ENCODE assay signal across 7 cellular contexts in the genomic region with DNA sequence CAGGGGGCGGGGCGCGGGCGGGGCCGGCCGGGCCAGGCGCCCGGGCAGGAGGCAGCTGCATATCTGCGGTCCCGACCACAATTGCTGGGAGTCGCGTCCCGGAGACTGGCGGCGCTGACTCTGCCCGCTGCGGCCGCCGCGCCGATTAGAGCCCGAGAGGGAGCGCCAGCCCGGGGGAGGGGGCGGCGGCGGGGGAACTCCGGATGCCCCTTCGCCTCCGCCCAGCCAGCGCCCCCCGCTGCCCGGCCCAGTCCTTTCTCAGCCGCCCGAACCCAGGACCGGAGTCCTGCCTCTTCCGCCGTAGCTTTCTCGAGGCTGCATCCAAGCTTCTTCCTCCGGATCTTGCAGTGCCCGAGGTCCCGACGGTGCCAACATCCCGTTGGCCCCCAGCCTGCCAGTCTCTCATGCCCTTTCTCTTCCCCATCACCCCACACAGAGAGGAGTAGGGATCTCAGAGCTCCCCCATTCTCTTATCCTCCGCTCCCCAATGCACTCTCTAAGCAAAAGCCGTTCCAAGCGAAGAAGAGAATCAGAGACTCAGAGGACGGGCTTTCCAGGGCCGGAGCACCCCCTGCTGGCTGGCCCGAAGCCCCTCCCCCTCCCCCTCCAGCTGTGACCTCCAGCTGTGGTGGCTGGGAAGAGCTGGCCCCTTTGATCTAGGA. TPM values are rescaled to one million over a fixed set of nuclear protein-coding genes. Genes with fewer than 3 reads are reported as not detected.
DNase-seq lines count a peak whose midpoint lies in the region; ATAC-seq and TF ChIP-seq lines count a peak whose summit lies in the region.

No MANE protein-coding gene starts in this region.

- TF ChIP-seq POLR2A in Peyer's patch (IDR thresholded peaks at IDR 0.05) = no peak

- H3K27ac Mint-ChIP-seq in activated T-helper 17 cell treated with anti-CD3 and anti-CD28 coated beads, Interleukin-2, amount 50 U/mL, for 72 hours = peak overlapping the region; percentile 93
- H3K27ac Mint-ChIP-seq in natural killer cell = peak overlapping the region; percentile 73 to 84

- peak; percentile 68 for TF ChIP-seq CTCF in GM13976 (IDR thresholded peaks at IDR 0.05; ENCODE audit: borderline replicate concordance, control extremely low read depth, extremely low read depth, insufficient read depth, missing control alignments)
- TF ChIP-seq CTCF in Peyer's patch (IDR thresholded peaks at IDR 0.05) = peak; percentile 34 to 75 (median 59)
- peak; percentile 68 for TF ChIP-seq CTCF in natural killer cell (IDR thresholded peaks at IDR 0.05)

- no peaks in the 10 kb centered on the region for H3K9me3 Mint-ChIP-seq in activated T-helper 17 cell treated with anti-CD3 and anti-CD28 coated beads, Interleukin-2, amount 50 U/mL, for 72 hours
- no peaks in the 10 kb centered on the region for H3K9me3 Mint-ChIP-seq in natural killer cell

- H3K4me1 ChIP-seq in Peyer's patch = peaks cover 0 to 11% (median 5%) of the 10 kb centered on the region in 4 donors

- peaks cover 11% of the 10 kb centered on the region for H3K4me1 Mint-ChIP-seq in activated T-helper 17 cell treated with anti-CD3 and anti-CD28 coated beads, Interleukin-2, amount 50 U/mL, for 72 hours
- H3K4me1 Mint-ChIP-seq in natural killer cell = peaks cover 11 to 19% of the 10 kb centered on the region in 2 donors

- peaks cover 5% of the 10 kb centered on the region for H3K27me3 Mint-ChIP-seq in activated T-helper 17 cell treated with anti-CD3 and anti-CD28 coated beads, Interleukin-2, amount 50 U/mL, for 72 hours
- peaks cover 0 to 4% of the 10 kb centered on the region in 2 donors for H3K27me3 Mint-ChIP-seq in natural killer cell (ENCODE audit: low read depth in 2 of 2)

- in situ Hi-C loops in GM13976 (cut with MboI; ENCODE audit: low sequenced_read_pairs, unreplicated experiment) = no loop called here

- peak overlapping the region; percentile 43 to 78 (median 66) for H3K4me3 ChIP-seq in Peyer's patch

- no peaks in the 10 kb centered on the region for H3K27me3 ChIP-seq in Peyer's patch

- H3K36me3 ChIP-seq in Peyer's patch = no peaks in the 10 kb centered on the region

- peak overlapping the region; percentile 58 to 81 (median 72) for H3K27ac ChIP-seq in Peyer's patch

- intact Hi-C loops in natural killer cell (cut with micrococcal nuclease) = loop anchor here (1.0 to 10.0 kb wide), 3 partner anchors 21 to 280 kb away; no protein-coding TSS in a partner anchor

- ATAC-seq in HG03460 (IDR thresholded peaks at IDR 0.05; ENCODE audit: unreplicated experiment) (peak; percentile 78), natural killer cell (peak; percentile 88 to 91 (median 91))
- ATAC-seq in activated T-helper 17 cell treated with anti-CD3 and anti-CD28 coated beads, Interleukin-2, amount 50 U/mL, for 72 hours (replicated peaks) = peak; percentile 90

- no peaks in the 10 kb centered on the region for H3K36me3 Mint-ChIP-seq in activated T-helper 17 cell treated with anti-CD3 and anti-CD28 coated beads, Interleukin-2, amount 50 U/mL, for 72 hours (ENCODE audit: low read depth)
- H3K36me3 Mint-ChIP-seq in natural killer cell = no peaks in the 10 kb centered on the region

- peak overlapping the region; percentile 92 for H3K4me3 Mint-ChIP-seq in activated T-helper 17 cell treated with anti-CD3 and anti-CD28 coated beads, Interleukin-2, amount 50 U/mL, for 72 hours
- H3K4me3 Mint-ChIP-seq in natural killer cell = peak overlapping the region; percentile 99

- peak; percentile 88 for DNase-seq in GM13976 (ENCODE audit: low spot score)
- DNase-seq in Peyer's patch = peak; percentile 73 to 86 (median 79)
- DNase-seq in fibroblast of peridontal ligament (ENCODE audit: extremely low read depth) = peak; percentile 76
- peak; percentile 65 for DNase-seq in natural killer cell
- DNase-seq in stimulated activated naive CD4-positive, alpha-beta T cell treated with Interleukin-2 at 50 U/mL for 16 hours (lab: John Stamatoyannopoulos, UW) = peak; percentile 67

- H3K9me3 ChIP-seq in Peyer's patch = no peaks in the 10 kb centered on the region

RNA-seq across cellular contexts. Expression of a gene that starts 8.8 kb away (rescaled TPM):
- total RNA-seq in Peyer's patch (not detected), natural killer cell (under 1 TPM in 1 of 3 donors, not detected in 2; 0.07 TPM)
- not detected for total RNA-seq in activated T-helper 17 cell treated with anti-CD3 and anti-CD28 coated beads, Interleukin-2, amount 50 U/mL, for 72 hours

RNA-seq across cellular contexts. Expression of a gene that starts 23.5 kb away (rescaled TPM):
- total RNA-seq in Peyer's patch (100 to 1,000 TPM in 1 of 4 donors, 10 to 100 TPM in 3; 36.4 to 143 (median 51.1) TPM), natural killer cell (10 to 100 TPM; 34.3 to 50.4 (median 45.0) TPM)
- 10 to 100 TPM; 42.3 to 44.8 TPM for total RNA-seq in activated T-helper 17 cell treated with anti-CD3 and anti-CD28 coated beads, Interleukin-2, amount 50 U/mL, for 72 hours

RNA-seq across cellular contexts. Expression of a gene that starts 35.0 kb away (rescaled TPM):
- total RNA-seq in Peyer's patch (10 to 100 TPM; 56.1 to 83.4 (median 67.8) TPM), natural killer cell (10 to 100 TPM; 84.6 to 96.3 (median 88.5) TPM)
- total RNA-seq in activated T-helper 17 cell treated with anti-CD3 and anti-CD28 coated beads, Interleukin-2, amount 50 U/mL, for 72 hours = 10 to 100 TPM; 80.9 to 91.5 TPM

RNA-seq across cellular contexts. Expression of a gene that starts 45.5 kb away (rescaled TPM):
- total RNA-seq in Peyer's patch (10 to 100 TPM; 18.4 to 25.6 (median 24.8) TPM), natural killer cell (10 to 100 TPM; 22.8 to 30.6 (median 28.1) TPM)
- total RNA-seq in activated T-helper 17 cell treated with anti-CD3 and anti-CD28 coated beads, Interleukin-2, amount 50 U/mL, for 72 hours = 10 to 100 TPM; 48.7 to 76.5 TPM

RNA-seq across cellular contexts. Expression of a gene that starts 49.6 kb away (rescaled TPM):
- total RNA-seq in Peyer's patch (100 to 1,000 TPM; 223 to 578 (median 263) TPM), natural killer cell (100 to 1,000 TPM; 365 to 450 (median 439) TPM)
- 100 to 1,000 TPM; 250 to 347 TPM for total RNA-seq in activated T-helper 17 cell treated with anti-CD3 and anti-CD28 coated beads, Interleukin-2, amount 50 U/mL, for 72 hours

Comparison
In these comparisons a context has a peak if more than half of its experiments do, and no peak if none do; other contexts are left out.
1. Peak in every context shown above with its lines: DNase-seq, ATAC-seq, H3K4me3 ChIP-seq and H3K27ac ChIP-seq.